10 cellular contexts compared by ENCODE assay signal in the genomic region with DNA sequence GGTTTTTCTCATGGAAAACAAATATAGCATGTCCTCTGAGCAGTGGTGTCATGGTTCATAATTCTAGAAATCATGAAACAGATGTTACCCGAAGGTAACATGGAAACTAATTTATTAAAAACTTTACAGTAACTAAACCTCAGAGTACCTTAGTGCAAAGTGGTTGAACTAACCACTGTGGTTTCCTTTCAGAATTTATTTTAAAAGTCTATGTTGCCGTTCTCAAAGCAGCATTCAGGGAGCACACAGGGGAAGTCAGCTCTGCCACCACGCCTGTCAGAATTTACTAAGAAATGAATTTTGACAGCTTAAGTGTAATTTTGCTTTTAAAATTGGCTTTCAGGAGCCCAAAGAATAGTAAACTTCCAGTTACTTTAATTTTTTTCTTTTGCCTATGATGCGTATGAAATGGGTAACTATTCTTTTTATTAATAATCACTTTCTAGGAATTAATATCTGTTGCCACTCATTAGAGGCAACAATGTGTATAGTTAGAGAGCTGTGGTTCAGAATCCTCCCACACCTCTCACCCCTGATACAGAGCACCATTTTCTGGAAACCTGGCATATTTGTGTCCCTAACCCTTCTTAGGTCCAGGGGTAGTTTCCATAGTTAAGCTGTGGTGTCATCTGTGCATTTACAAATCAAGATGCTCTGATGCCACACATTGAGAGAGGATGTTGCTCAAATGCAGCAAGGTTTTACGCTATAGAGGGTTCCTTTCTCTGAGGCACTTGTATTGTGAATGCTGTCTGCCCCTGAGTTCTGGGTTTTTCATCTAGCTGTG.
DNase-seq lines count a peak whose midpoint lies in the region; ATAC-seq and TF ChIP-seq lines count a peak whose summit lies in the region.
"Had no signal": no experiment of that assay in that cellular context is flagged by ENCODE, and none has a peak within 500 bp of the region (broad histone marks: within the 10 kb centered on the region; RNA-seq: fewer than 3 reads in every experiment).

No MANE protein-coding gene starts in this region.

- peak; percentile 85 to 88 for ATAC-seq in activated T-cell treated with anti-CD3 and anti-CD28 coated beads, Interleukin-2, amount 50 U/mL, for 72 hours (replicated peaks in 1 of 2)
- ATAC-seq in HG02610 (IDR thresholded peaks at IDR 0.05; ENCODE audit: unreplicated experiment): peak; percentile 91
- ATAC-seq in HG03565 (IDR thresholded peaks at IDR 0.05; ENCODE audit: unreplicated experiment): peak; percentile 97
- peak; percentile 71 for ATAC-seq in stimulated activated naive CD8-positive, alpha-beta T cell treated with anti-CD3 and anti-CD28 coated beads, Interleukin-15, Interleukin-2, amounts not matched to agents 100 U/mL and 50 U/mL, for 24 hours
- ATAC-seq in body of pancreas: no peak

- H3K36me3 ChIP-seq in body of pancreas (replicated peaks in 1 of 2; ENCODE audit: insufficient read depth in 1 of 2, low read depth in 2 of 2): peaks cover 0 to 19% of the 10 kb centered on the region in 2 donors

- intact Hi-C loops in body of pancreas (cut with DNase I) (no loop called here), CD14-positive monocyte (cut with micrococcal nuclease) (no loop called here)

- H3K4me1 Mint-ChIP-seq in activated T-cell treated with anti-CD3 and anti-CD28 coated beads, Interleukin-2, amount 50 U/mL, for 72 hours (ENCODE audit: low read depth): peaks cover 31% of the 10 kb centered on the region
- H3K4me1 Mint-ChIP-seq in CD14-positive monocyte: no peaks in the 10 kb centered on the region

- H3K36me3 Mint-ChIP-seq in activated T-cell treated with anti-CD3 and anti-CD28 coated beads, Interleukin-2, amount 50 U/mL, for 72 hours (ENCODE audit: insufficient read depth in 2 of 2): peaks cover 10 to 19% of the 10 kb centered on the region in 2 donors
- peaks cover 80 to 87% of the 10 kb centered on the region in 2 donors for H3K36me3 Mint-ChIP-seq in CD14-positive monocyte

- H3K27ac ChIP-seq in body of pancreas: peak overlapping the region in 1 of 4 donors; percentile 21
- H3K27ac ChIP-seq: neutrophil had no signal

- H3K4me3 Mint-ChIP-seq in activated T-cell treated with anti-CD3 and anti-CD28 coated beads, Interleukin-2, amount 50 U/mL, for 72 hours: peak overlapping the region in 1 of 2 donors; percentile 26
- no peak overlapping the region for H3K4me3 Mint-ChIP-seq in CD14-positive monocyte

- H3K9me3 Mint-ChIP-seq in activated T-cell treated with anti-CD3 and anti-CD28 coated beads, Interleukin-2, amount 50 U/mL, for 72 hours: peaks cover 3% of the 10 kb centered on the region in 2 donors
- peaks cover 0 to 8% (median 2%) of the 10 kb centered on the region in 7 donors for H3K9me3 Mint-ChIP-seq in CD14-positive monocyte

- 82 to 88% methylated on average over 5 of the region's 5 CpGs for WGBS in body of pancreas, 2 donors

- no peaks in the 10 kb centered on the region for H3K4me1 ChIP-seq in body of pancreas

- peak overlapping the region; percentile 57 for H3K27ac Mint-ChIP-seq in activated T-cell treated with anti-CD3 and anti-CD28 coated beads, Interleukin-2, amount 50 U/mL, for 72 hours
- no peak overlapping the region for H3K27ac Mint-ChIP-seq in CD14-positive monocyte

- H3K27me3 ChIP-seq in body of pancreas: no peaks in the 10 kb centered on the region
- H3K27me3 ChIP-seq: neutrophil had no signal

- DNase-seq in activated T-cell treated with anti-CD3 and anti-CD28 coated beads, Interleukin-2, amount 50 U/mL, for 72 hours: peak; percentile 12 to 25
- no peak for DNase-seq in activated T-cell treated with anti-CD3 and anti-CD28 coated beads, Interleukin-2, amount 50 U/mL, for 1 hour
- no peak for DNase-seq in stimulated activated naive CD8-positive, alpha-beta T cell treated with anti-CD3 and anti-CD28 coated beads, Interleukin-15, Interleukin-2, amounts not matched to agents 100 U/mL and 50 U/mL, for 24 hours
- DNase-seq in NCI-H2227 (lab: John Stamatoyannopoulos, UW; ENCODE audit: unreplicated experiment): no peak
- DNase-seq in body of pancreas: no peak
- no peak for DNase-seq in CD14-positive monocyte (ENCODE audit: low spot score)
- DNase-seq: NCI-H2029 treated with DMSO at 0.1 percent for 48 hours had no signal

- H3K4me3 ChIP-seq in body of pancreas: no peak overlapping the region

- no peaks in the 10 kb centered on the region for H3K27me3 Mint-ChIP-seq in activated T-cell treated with anti-CD3 and anti-CD28 coated beads, Interleukin-2, amount 50 U/mL, for 72 hours (ENCODE audit: low read depth)
- no peaks in the 10 kb centered on the region for H3K27me3 Mint-ChIP-seq in CD14-positive monocyte (ENCODE audit: low read depth in 3 of 3)

- H3K9me3 ChIP-seq in body of pancreas: no peaks in the 10 kb centered on the region
- H3K9me3 ChIP-seq: neutrophil had no signal

- TF ChIP-seq CTCF in body of pancreas (IDR thresholded peaks at IDR 0.05) (no peak), CD14-positive monocyte (IDR thresholded peaks at IDR 0.05) (no peak)

- TF ChIP-seq POLR2A in body of pancreas (IDR thresholded peaks at IDR 0.05): no peak

Comparison
In these comparisons a context has a peak if more than half of its experiments do, and no peak if none do; other contexts are left out.
1. DNase-seq: peak in activated T-cell treated with anti-CD3 and anti-CD28 coated beads, Interleukin-2, amount 50 U/mL, for 72 hours (2 of 2); none in activated T-cell treated with anti-CD3 and anti-CD28 coated beads, Interleukin-2, amount 50 U/mL, for 1 hour (single experiment), stimulated activated naive CD8-positive, alpha-beta T cell treated with anti-CD3 and anti-CD28 coated beads, Interleukin-15, Interleukin-2, amounts not matched to agents 100 U/mL and 50 U/mL, for 24 hours (single experiment), NCI-H2227 (single experiment), body of pancreas (0 of 4) and CD14-positive monocyte (single experiment).